In genomic region chr11:68524681-68525080, GRCh38 we compare ENCODE assay signal across 1 cellular context.
TF ChIP-seq lines count a peak whose summit lies in the region.

No MANE protein-coding gene starts in this region.

TF ChIP-seq in GM23338, 12 proteins besides CTCF, POLR2A, EP300 and RAD21 (continued from another document):
- TF ChIP-seq REST (IDR thresholded peaks at IDR 0.05; ENCODE audit: unreplicated experiment) (no peak), EZH2phosphoT487 (IDR thresholded peaks at IDR 0.05; ENCODE audit: unreplicated experiment) (no peak), POLR2AphosphoS5 (IDR thresholded peaks at IDR 0.05; ENCODE audit: low read depth) (no peak), ETS1 (IDR thresholded peaks at IDR 0.05) (no peak), NANOG (IDR thresholded peaks at IDR 0.05; ENCODE audit: borderline replicate concordance) (no peak), JUNB (IDR thresholded peaks at IDR 0.05; ENCODE audit: unreplicated experiment) (no peak), ZNF331 (CRISPR knock-in tag; IDR thresholded peaks at IDR 0.05; ENCODE audit: low read depth) (no peak)
TF ChIP-seq in GM23338: peak in this region for 0.
